8 cellular contexts compared by ENCODE assay signal in the genomic region with DNA sequence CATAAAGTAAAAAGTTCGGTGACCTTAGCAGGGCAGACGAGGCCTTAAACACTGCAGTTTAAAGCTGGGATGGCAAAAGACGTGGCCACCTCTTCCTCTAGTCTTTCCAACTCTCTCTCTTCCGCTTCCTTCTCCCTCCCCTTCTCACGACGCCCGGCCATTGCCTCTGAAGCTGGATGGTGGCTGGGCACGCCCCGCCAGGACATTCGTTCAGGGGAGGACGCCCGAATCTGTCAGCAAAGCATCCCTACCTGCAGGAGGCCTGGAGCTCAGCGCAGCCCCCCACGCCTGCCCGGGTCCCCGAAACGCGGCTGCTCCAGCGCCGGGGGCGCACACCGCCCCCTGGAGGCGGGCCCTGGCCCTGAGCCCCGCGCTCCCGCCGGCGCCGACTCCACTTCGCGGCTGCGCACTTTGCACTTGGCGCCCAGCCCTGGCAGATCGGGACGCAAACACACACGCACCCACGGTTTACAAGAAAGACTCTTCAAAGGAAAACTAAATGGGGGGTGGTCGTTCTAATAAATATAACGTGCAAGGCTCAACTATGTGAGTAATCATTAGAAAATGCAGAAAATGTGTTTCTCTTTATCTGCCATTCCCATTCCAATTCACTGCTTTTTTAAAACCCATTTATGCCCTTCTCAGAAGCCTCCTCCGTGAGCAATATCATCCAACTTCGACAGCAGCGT. TPM values are rescaled to one million over a fixed set of nuclear protein-coding genes. Genes with fewer than 3 reads are reported as not detected.
DNase-seq lines count a peak whose midpoint lies in the region; ATAC-seq and TF ChIP-seq lines count a peak whose summit lies in the region.

No MANE protein-coding gene starts in this region.

- H3K4me3 Mint-ChIP-seq in activated T-cell treated with anti-CD3 and anti-CD28 coated beads, Interleukin-2, amount 50 U/mL, for 24 hours: peak overlapping the region; percentile 75

- peak overlapping the region; percentile 75 for H3K27ac Mint-ChIP-seq in activated T-cell treated with anti-CD3 and anti-CD28 coated beads, Interleukin-2, amount 50 U/mL, for 24 hours

- DNase-seq in NCI-H774 (lab: John Stamatoyannopoulos, UW): peak; percentile 77
- peak; percentile 79 for DNase-seq in activated T-cell treated with anti-CD3 and anti-CD28 coated beads, Interleukin-2, amount 50 U/mL, for 24 hours
- peak; percentile 20 to 52 for DNase-seq in stimulated activated CD8-positive, alpha-beta memory T cell treated with anti-CD3 and anti-CD28 coated beads, Interleukin-7, amount 100 ng/mL, for 48 hours (ENCODE audit: extremely low read depth in 1 of 2, low read depth in 1 of 2)
- no peak for DNase-seq in SIG-M5 (lab: John Stamatoyannopoulos, UW)
- no peak for DNase-seq in NCI-H1105 treated with DMSO at 0.1 percent for 48 hours (lab: John Stamatoyannopoulos, UW)

- H3K9me3 Mint-ChIP-seq in activated T-cell treated with anti-CD3 and anti-CD28 coated beads, Interleukin-2, amount 50 U/mL, for 24 hours: no peaks in the 10 kb centered on the region

- TF ChIP-seq CTCF in GM12872 (IDR thresholded peaks at IDR 0.05; ENCODE audit: insufficient read depth, low read depth, low read length): peak; percentile 49

- H3K9me3 ChIP-seq in mucosa of stomach (ENCODE audit: control insufficient read depth, low read length): no peaks in the 10 kb centered on the region

- H3K27me3 Mint-ChIP-seq in activated T-cell treated with anti-CD3 and anti-CD28 coated beads, Interleukin-2, amount 50 U/mL, for 24 hours: peaks cover 36% of the 10 kb centered on the region

- H3K27me3 ChIP-seq in mucosa of stomach (ENCODE audit: control insufficient read depth, insufficient read depth, low read length): no peaks in the 10 kb centered on the region

- H3K4me1 Mint-ChIP-seq in activated T-cell treated with anti-CD3 and anti-CD28 coated beads, Interleukin-2, amount 50 U/mL, for 24 hours (ENCODE audit: low read depth): peaks cover 10% of the 10 kb centered on the region

- ATAC-seq in esophagus mucosa: peak; percentile 81

- H3K9ac ChIP-seq in mucosa of stomach (ENCODE audit: low read length): peak overlapping the region; percentile 69

- no peaks in the 10 kb centered on the region for H3K36me3 Mint-ChIP-seq in activated T-cell treated with anti-CD3 and anti-CD28 coated beads, Interleukin-2, amount 50 U/mL, for 24 hours (ENCODE audit: low read depth)

- no peaks in the 10 kb centered on the region for H3K36me3 ChIP-seq in mucosa of stomach (ENCODE audit: control insufficient read depth, insufficient read depth, low read length)

- no peaks in the 10 kb centered on the region for H3K4me1 ChIP-seq in mucosa of stomach (ENCODE audit: control insufficient read depth, insufficient read depth, low read length)

- peak overlapping the region; percentile 29 for H3K4me3 ChIP-seq in mucosa of stomach (ENCODE audit: low read length)

RNA-seq across cellular contexts. Expression of a gene that starts 54.7 kb away (rescaled TPM):
- total RNA-seq in esophagus mucosa: 6.5 TPM

Comparison
In these comparisons a context has a peak if more than half of its experiments do, and no peak if none do; other contexts are left out.
1. DNase-seq: peak in NCI-H774 (single experiment), activated T-cell treated with anti-CD3 and anti-CD28 coated beads, Interleukin-2, amount 50 U/mL, for 24 hours (single experiment) and stimulated activated CD8-positive, alpha-beta memory T cell treated with anti-CD3 and anti-CD28 coated beads, Interleukin-7, amount 100 ng/mL, for 48 hours (2 of 2); none in SIG-M5 (single experiment) and NCI-H1105 treated with DMSO at 0.1 percent for 48 hours (single experiment).